In genomic region chr19:13301627-13302334, GRCh38 we compare ENCODE assay signal across 21 cellular contexts.
A peak's percentile ranks its signal among the peaks of the same experiment; 100 is the strongest.
DNase-seq lines count a peak whose midpoint lies in the region; ATAC-seq, FAIRE-seq and TF ChIP-seq lines count a peak whose summit lies in the region.
"Had no signal": no experiment of that assay in that cellular context is flagged by ENCODE, and none has a peak within 500 bp of the region (broad histone marks: within the 10 kb centered on the region; RNA-seq: fewer than 3 reads in every experiment).

No MANE protein-coding gene starts in this region.

- 28% methylated on average over 10 of the region's 10 CpGs for WGBS in HepG2 (ENCODE audit: low lambda C conversion rate)
- 40% methylated on average over 10 of the region's 10 CpGs for WGBS in right lobe of liver (ENCODE audit: insufficient coverage, low coverage, low lambda C conversion rate, missing lambda C conversion rate)

- DNase-seq in HepG2 (ENCODE audit: low spot score) (no peak), right lobe of liver (no peak), WTC11 (ENCODE audit: low spot score) (no peak), choroid plexus epithelial cell (ENCODE audit: low read depth) (peak; percentile 3), RKO (ENCODE audit: low spot score) (no peak), DMS79 treated with DMSO at 0.1 percent for 48 hours (lab: John Stamatoyannopoulos, UW) (no peak), NCI-H345 (lab: John Stamatoyannopoulos, UW) (no peak)
- DNase-seq in central memory CD4-positive, alpha-beta T cell: no peak
- DNase-seq: BE2C, DMS79, NCI-H1105 treated with DMSO at 0.1 percent for 48 hours, NCI-H2081 treated with DMSO at 0.1 percent for 48 hours, NCI-H510A treated with DMSO at 0.1 percent for 48 hours, NCI-H774, Peyer's patch, SJCRH30 had no signal

- no peaks in the 10 kb centered on the region for H3K4me1 ChIP-seq in HepG2 (ENCODE audit: insufficient read depth, low read length)
- no peaks in the 10 kb centered on the region for H3K4me1 ChIP-seq in right lobe of liver
- H3K4me1 ChIP-seq: BE2C, HAP-1, Peyer's patch, SJCRH30 had no signal

- POLR2A ChIA-PET in HepG2 (lab: Yijun Ruan, JAX) (no interaction called here), WTC11 (lab: Charles Lee) (interaction anchor here (0.6 to 0.9 kb wide), 2 partner anchors 44 to 150 kb away, joined by 3 to 4 read pairs; no protein-coding TSS in a partner anchor)

- H2AFZ ChIP-seq in HepG2 (ENCODE audit: low read length): no peak overlapping the region
- H2AFZ ChIP-seq: GM23248 had no signal

- CTCF ChIA-PET in HepG2 (lab: Yijun Ruan, JAX; ENCODE audit: low intra/inter-chr PET ratio, low total read pairs) (no interaction called here), WTC11 (lab: Charles Lee) (interaction anchor here (0.9 to 1.8 kb wide), 6 partner anchors 33 to 626 kb away, joined by 3 to 5 read pairs (median 3); no protein-coding TSS in a partner anchor)

- intact Hi-C loops in HepG2 (cut with micrococcal nuclease; ENCODE audit: unreplicated experiment): no loop called here
- intact Hi-C loops in right lobe of liver (cut with DNase I): no loop called here

- H3K36me3 Mint-ChIP-seq in WTC11: peaks cover 15% of the 10 kb centered on the region

- H3K27me3 Mint-ChIP-seq in WTC11 (ENCODE audit: low read depth): no peaks in the 10 kb centered on the region

- H3K4me3 Mint-ChIP-seq in WTC11: no peak overlapping the region

- no peak for TF ChIP-seq EP300 in HepG2 (IDR thresholded peaks at IDR 0.05; ENCODE audit: low read depth in 2 of 2, low read length in 2 of 2)
- TF ChIP-seq EP300 in HepG2 (CRISPR knock-in tag; IDR thresholded peaks at IDR 0.05; ENCODE audit: borderline replicate concordance): no peak

- peaks cover 4% of the 10 kb centered on the region; the same call in 1 of the 2 replicates for H3K9me3 Mint-ChIP-seq in WTC11

- H3K79me2 ChIP-seq in HepG2 (ENCODE audit: insufficient read depth, low read length): no peaks in the 10 kb centered on the region

- no peak for FAIRE-seq in HepG2 (lab: Jason Lieb, UNC)
- FAIRE-seq: D721Med, GM12891 had no signal

- TF ChIP-seq CTCF in HepG2 (CRISPR knock-in tag; IDR thresholded peaks at IDR 0.05) (no peak), right lobe of liver (IDR thresholded peaks at IDR 0.05) (no peak), WTC11 (IDR thresholded peaks at IDR 0.05) (no peak), choroid plexus epithelial cell (conservative IDR thresholded peaks at IDR 0.05; ENCODE audit: low read depth, low read length) (no peak)

- no peak overlapping the region for H3K27ac ChIP-seq in HepG2 (ENCODE audit: extremely low read length, insufficient read depth, low read length)
- no peak overlapping the region for H3K27ac ChIP-seq in right lobe of liver
- H3K27ac ChIP-seq: GM23248, KMS-11, Peyer's patch, SJCRH30 had no signal

- H3K27me3 ChIP-seq in HepG2 (ENCODE audit: control insufficient read depth in 1 of 2, insufficient read depth in 2 of 2, low read length in 2 of 2) (peaks cover 2 to 29% of the 10 kb centered on the region in 2 experiments; a peak in 4 of 5 replicates), right lobe of liver (no peaks in the 10 kb centered on the region)
- H3K27me3 ChIP-seq: Peyer's patch had no signal

- ATAC-seq in HepG2: no peak
- no peak for ATAC-seq in right lobe of liver
- no peak for ATAC-seq in WTC11

- TF ChIP-seq POLR2A in HepG2 (IDR thresholded peaks at IDR 0.05; ENCODE audit: insufficient read depth in 1 of 2, low read depth in 2 of 2, low read length in 2 of 2) (no peak), right lobe of liver (IDR thresholded peaks at IDR 0.05) (no peak)

- in situ Hi-C loops in HepG2 (cut with HindIII; ENCODE audit: extremely low pct_ligation_motif_present, low pct_unique_long_range_greater_than_20kb): no loop called here

- no peak overlapping the region for H3K4me3 ChIP-seq in HepG2 (replicated peaks in 1 of 3; ENCODE audit: insufficient read depth in 1 of 3, low read depth in 2 of 3, low read length in 3 of 3)
- H3K4me3 ChIP-seq in right lobe of liver: no peak overlapping the region
- no peak overlapping the region for H3K4me3 ChIP-seq in choroid plexus epithelial cell (ENCODE audit: low read depth, low read length)
- H3K4me3 ChIP-seq: GM23248, HAP-1, Peyer's patch, SJCRH30 had no signal

- H3K9ac ChIP-seq in HepG2 (ENCODE audit: insufficient read depth, low read depth, low read length): no peak overlapping the region
- H3K9ac ChIP-seq: GM23248, KMS-11 had no signal

- H3K36me3 ChIP-seq in HepG2 (replicated peaks in 1 of 2; ENCODE audit: control insufficient read depth in 1 of 2, insufficient read depth in 2 of 2, low read length in 2 of 2) (no peaks in the 10 kb centered on the region), right lobe of liver (no peaks in the 10 kb centered on the region)
- H3K36me3 ChIP-seq: BE2C, HAP-1, Peyer's patch, SJCRH30 had no signal

- H3K4me2 ChIP-seq in HepG2 (ENCODE audit: low read depth, low read length): no peak overlapping the region
- H3K4me2 ChIP-seq: KMS-11 had no signal

- H3K27ac Mint-ChIP-seq in WTC11: no peak overlapping the region; the same call in 1 of the 2 replicates

- H3K9me3 ChIP-seq in HepG2 (ENCODE audit: low read length) (no peaks in the 10 kb centered on the region), right lobe of liver (no peaks in the 10 kb centered on the region)
- H3K9me3 ChIP-seq: BE2C, HAP-1, Peyer's patch, SJCRH30 had no signal

- no peaks in the 10 kb centered on the region for H3K4me1 Mint-ChIP-seq in WTC11

- no peak for TF ChIP-seq RAD21 in HepG2 (CRISPR knock-in tag; IDR thresholded peaks at IDR 0.05)

- H4K20me1 ChIP-seq in HepG2 (ENCODE audit: insufficient read depth, low read length): no peaks in the 10 kb centered on the region

- BruUV-seq in HepG2 (replicated peaks; lab: Mats Ljungman, UMichigan): no TSS peak

TF ChIP-seq in HepG2, 621 proteins besides CTCF, POLR2A, EP300 and RAD21:
- TF ChIP-seq ZC3H4 (CRISPR knock-in tag; IDR thresholded peaks at IDR 0.05; ENCODE audit: borderline replicate concordance) (no peak), ZNF768 (CRISPR knock-in tag; IDR thresholded peaks at IDR 0.05) (peak; percentile 86)

TF ChIP-seq in WTC11, 78 proteins besides CTCF, POLR2A, EP300 and RAD21:
- no peak for TF ChIP-seq NFE2L1 (CRISPR knock-in tag; IDR thresholded peaks at IDR 0.05)
- TF ChIP-seq GTF2I (CRISPR knock-in tag; conservative IDR thresholded peaks at IDR 0.05): peak; percentile 30
